In genomic region chr20:23138682-23139081, GRCh38 we compare ENCODE assay signal across 17 cellular contexts.
"Had no signal": no experiment of that assay in that cellular context is flagged by ENCODE, and none has a peak within 500 bp of the region (broad histone marks: within the 10 kb centered on the region; RNA-seq: fewer than 3 reads in every experiment).

No MANE protein-coding gene starts in this region.

- ATAC-seq: activated naive CD4-positive, alpha-beta T cell treated with anti-CD3 and anti-CD28 coated beads, Interleukin-2, amount 50 U/mL, for 72 hours; activated T-cell treated with anti-CD3 and anti-CD28 coated beads, Interleukin-2, amount 50 U/mL, for 72 hours; body of pancreas; left ventricle myocardium superior; right lobe of liver; stimulated activated memory B cell treated with anti-CD40 and anti-IgM and Interleukin-4, amounts not matched to agents 10 μg/mL and 1 μg/mL and 100 μg/mL, for 72 hours had no signal

- H3K4me3 Mint-ChIP-seq: activated T-cell treated with anti-CD3 and anti-CD28 coated beads, Interleukin-2, amount 50 U/mL, for 72 hours; endodermal cell; immature natural killer cell; memory B cell; neural crest cell; stimulated activated memory B cell treated with anti-CD40 and anti-IgM and Interleukin-4, amounts not matched to agents 10 μg/mL and 1 μg/mL and 100 μg/mL, for 72 hours had no signal

- H3K27me3 Mint-ChIP-seq: stimulated activated memory B cell treated with anti-CD40 and anti-IgM and Interleukin-4, amounts not matched to agents 10 μg/mL and 1 μg/mL and 100 μg/mL, for 72 hours had no signal

- H3K36me3 Mint-ChIP-seq: activated naive CD4-positive, alpha-beta T cell treated with anti-CD3 and anti-CD28 coated beads, Interleukin-2, amount 50 U/mL, for 72 hours; immature natural killer cell; memory B cell; stimulated activated memory B cell treated with anti-CD40 and anti-IgM and Interleukin-4, amounts not matched to agents 10 μg/mL and 1 μg/mL and 100 μg/mL, for 72 hours had no signal

- H3K36me3 ChIP-seq: right lobe of liver had no signal

- H3K27me3 ChIP-seq: body of pancreas, right lobe of liver had no signal

- H3K9me3 Mint-ChIP-seq: activated naive CD4-positive, alpha-beta T cell treated with anti-CD3 and anti-CD28 coated beads, Interleukin-2, amount 50 U/mL, for 72 hours; activated T-cell treated with anti-CD3 and anti-CD28 coated beads, Interleukin-2, amount 50 U/mL, for 72 hours; endodermal cell; immature natural killer cell; memory B cell; stimulated activated memory B cell treated with anti-CD40 and anti-IgM and Interleukin-4, amounts not matched to agents 10 μg/mL and 1 μg/mL and 100 μg/mL, for 72 hours had no signal

- H3K4me1 Mint-ChIP-seq: memory B cell; stimulated activated memory B cell treated with anti-CD40 and anti-IgM and Interleukin-4, amounts not matched to agents 10 μg/mL and 1 μg/mL and 100 μg/mL, for 72 hours had no signal

- H3K27ac Mint-ChIP-seq: activated naive CD4-positive, alpha-beta T cell treated with anti-CD3 and anti-CD28 coated beads, Interleukin-2, amount 50 U/mL, for 72 hours; activated T-cell treated with anti-CD3 and anti-CD28 coated beads, Interleukin-2, amount 50 U/mL, for 72 hours; endodermal cell; immature natural killer cell; memory B cell; stimulated activated memory B cell treated with anti-CD40 and anti-IgM and Interleukin-4, amounts not matched to agents 10 μg/mL and 1 μg/mL and 100 μg/mL, for 72 hours had no signal

- H3K9me3 ChIP-seq: body of pancreas, right lobe of liver had no signal

- H3K4me1 ChIP-seq: body of pancreas, right lobe of liver had no signal

- H3K27ac ChIP-seq: body of pancreas, right lobe of liver, VCaP had no signal

- DNase-seq: activated CD4-positive, CD25-positive, alpha-beta regulatory T cell treated with anti-CD3 and anti-CD28 coated beads, Interleukin-2, amount 50 U/mL, for 72 hours; activated gamma-delta T cell treated with Interleukin-2 at 50 U/mL for 16 hours; activated T-cell treated with anti-CD3 and anti-CD28 coated beads, Interleukin-2, amount 50 U/mL, for 72 hours; amniotic stem cell; body of pancreas; endodermal cell; immature natural killer cell; left ventricle myocardium superior; stimulated activated CD4-positive, alpha-beta T cell treated with anti-CD3 and anti-CD28 coated beads, Interleukin-4, amount 100 ng/mL, for 4 hours; SW 1271; T-helper 2 cell had no signal

- H3K4me3 ChIP-seq: body of pancreas, right lobe of liver had no signal
